ENCODE assay signal across 30 cellular contexts in genomic region chr7:43711503-43711902, GRCh38.
"Had no signal": no experiment of that assay in that cellular context is flagged by ENCODE, and none has a peak within 500 bp of the region (broad histone marks: within the 10 kb centered on the region; RNA-seq: fewer than 3 reads in every experiment).

No MANE protein-coding gene starts in this region.

- DNase-seq: colonic mucosa; effector CD8-positive, alpha-beta T cell; endodermal cell; foreskin fibroblast; gastrocnemius medialis; head of caudate nucleus; naive B cell; stimulated activated CD4-positive, alpha-beta T cell treated with anti-CD3 and anti-CD28 coated beads, Interleukin-12 subunit alpha, Interleukin-12 subunit beta, amount 100 ng/mL, for 4 hours; stimulated activated CD4-positive, alpha-beta T cell treated with anti-CD3 and anti-CD28 coated beads, Interleukin-1b, Interleukin-23, amount 100 ng/mL, for 48 hours; stimulated activated CD4-positive, alpha-beta T cell treated with anti-CD3 and anti-CD28 coated beads, Interleukin-4, amount 100 ng/mL, for 1 hour; stimulated activated CD8-positive, alpha-beta memory T cell treated with anti-CD3 and anti-CD28 coated beads, Interleukin-4, amount 100 ng/mL, for 48 hours; stimulated activated naive CD4-positive, alpha-beta T cell; stimulated activated naive CD8-positive, alpha-beta T cell treated with anti-CD3 and anti-CD28 coated beads, Interleukin-15, amount 100 ng/mL, for 72 hours; thyroid gland had no signal

- H3K27ac Mint-ChIP-seq: dendritic cell treated with granulocyte-macrophage colony-stimulating factor and Interleukin-4, amounts not matched to agents 40 ng/mL and 50 ng/mL, for 4 days; natural killer cell treated with Interleukin-12 subunit alpha and Interleukin-12 subunit beta and Interleukin-15 and Interleukin-18, amount 100 ng/mL, for 72 hours; stimulated activated naive CD8-positive, alpha-beta T cell treated with anti-CD3 and anti-CD28 coated beads, Interleukin-15, amount 100 ng/mL, for 72 hours; type B pancreatic cell had no signal

- H3K4me1 ChIP-seq: colonic mucosa, prostate gland, right atrium auricular region had no signal

- H3K9me3 ChIP-seq: colonic mucosa, gastrocnemius medialis, neutrophil, prostate gland, right atrium auricular region, suprapubic skin, thyroid gland had no signal

- H3K27me3 ChIP-seq: colonic mucosa, gastrocnemius medialis, neutrophil, right atrium auricular region, suprapubic skin, thyroid gland had no signal

- H3K9me3 Mint-ChIP-seq: memory B cell; natural killer cell treated with Interleukin-12 subunit alpha and Interleukin-12 subunit beta and Interleukin-15 and Interleukin-18, amount 100 ng/mL, for 72 hours had no signal

- H3K4me3 Mint-ChIP-seq: dendritic cell treated with granulocyte-macrophage colony-stimulating factor and Interleukin-4, amounts not matched to agents 40 ng/mL and 50 ng/mL, for 4 days; endodermal cell; memory B cell; naive B cell; natural killer cell treated with Interleukin-12 subunit alpha and Interleukin-12 subunit beta and Interleukin-15 and Interleukin-18, amount 100 ng/mL, for 72 hours; neural crest cell; stimulated activated naive CD8-positive, alpha-beta T cell treated with anti-CD3 and anti-CD28 coated beads, Interleukin-15, amount 100 ng/mL, for 72 hours; type B pancreatic cell had no signal

- H3K36me3 ChIP-seq: colonic mucosa, gastrocnemius medialis, neutrophil, prostate gland, right atrium auricular region, thyroid gland had no signal

- H3K4me3 ChIP-seq: colonic mucosa, gastrocnemius medialis, lung, prostate gland, right atrium auricular region, smooth muscle cell, suprapubic skin, thyroid gland had no signal

- H3K27ac ChIP-seq: colonic mucosa, epithelial cell of prostate, gastrocnemius medialis, neutrophil, prostate gland, right atrium auricular region, suprapubic skin, thyroid gland had no signal

- ATAC-seq: esophagus mucosa; gastrocnemius medialis; left lobe of liver; natural killer cell treated with Interleukin-12 subunit alpha and Interleukin-12 subunit beta and Interleukin-15 and Interleukin-18, amount 100 ng/mL, for 72 hours; sciatic nerve; stimulated activated naive CD8-positive, alpha-beta T cell treated with anti-CD3 and anti-CD28 coated beads, Interleukin-15, amount 100 ng/mL, for 72 hours had no signal

- H3K27me3 Mint-ChIP-seq: dendritic cell treated with granulocyte-macrophage colony-stimulating factor and Interleukin-4, amounts not matched to agents 40 ng/mL and 50 ng/mL, for 4 days; memory B cell; naive B cell; natural killer cell treated with Interleukin-12 subunit alpha and Interleukin-12 subunit beta and Interleukin-15 and Interleukin-18, amount 100 ng/mL, for 72 hours; stimulated activated naive CD8-positive, alpha-beta T cell treated with anti-CD3 and anti-CD28 coated beads, Interleukin-15, amount 100 ng/mL, for 72 hours; type B pancreatic cell had no signal

- FAIRE-seq: keratinocyte had no signal
